Comparison of ENCODE assay signal across 8 cellular contexts in genomic region chr11:129766858-129767604, GRCh38. TPM values are rescaled to one million over a fixed set of nuclear protein-coding genes. Genes with fewer than 3 reads are reported as not detected.
DNase-seq lines count a peak whose midpoint lies in the region; ATAC-seq and TF ChIP-seq lines count a peak whose summit lies in the region.

No MANE protein-coding gene starts in this region.

- H3K36me3 ChIP-seq in BJ (ENCODE audit: control insufficient read depth, insufficient read depth, low read length) (no peaks in the 10 kb centered on the region), NT2/D1 (ENCODE audit: insufficient read depth, insufficient read length, low read length) (no peaks in the 10 kb centered on the region)
- no peaks in the 10 kb centered on the region for H3K36me3 ChIP-seq in effector memory CD4-positive, alpha-beta T cell (ENCODE audit: control insufficient read depth, insufficient read depth, low read length)

- H3K4me1 ChIP-seq in NT2/D1 (ENCODE audit: insufficient read depth, insufficient read length) = peaks cover 3% of the 10 kb centered on the region
- H3K4me1 ChIP-seq in effector memory CD4-positive, alpha-beta T cell (ENCODE audit: control insufficient read depth, insufficient read depth, low read length, poor library complexity, severe bottlenecking) = no peaks in the 10 kb centered on the region

- CTCF ChIA-PET in BJ (lab: Yijun Ruan, JAX) = interaction anchor here (1.3 kb wide), 1 partner anchor 23 kb away, joined by 4 read pairs; no protein-coding TSS in a partner anchor

- TF ChIP-seq CTCF in BJ (IDR thresholded peaks at IDR 0.05; ENCODE audit: insufficient read depth, low read depth, low read length) = peak; percentile 70
- peak; percentile 46; the same call in 1 of the 2 replicates for TF ChIP-seq CTCF in GM12874 (IDR thresholded peaks at IDR 0.05; ENCODE audit: insufficient read depth, low read depth, low read length)

- H3K9me3 ChIP-seq in NT2/D1 (ENCODE audit: insufficient read depth, low read length) = no peaks in the 10 kb centered on the region
- no peaks in the 10 kb centered on the region for H3K9me3 ChIP-seq in effector memory CD4-positive, alpha-beta T cell (ENCODE audit: control insufficient read depth, low read length)

- H3K4me3 ChIP-seq in BJ (ENCODE audit: low read depth, low read length) (no peak overlapping the region), NT2/D1 (ENCODE audit: insufficient read length, low read depth) (no peak overlapping the region)
- no peak overlapping the region for H3K4me3 ChIP-seq in effector memory CD4-positive, alpha-beta T cell (ENCODE audit: insufficient read depth, low read depth, low read length, poor library complexity, severe bottlenecking)

- DNase-seq in BJ (ENCODE audit: low read depth) (no peak), NT2/D1 (ENCODE audit: low read depth, low spot score) (peak; percentile 47), cerebellar cortex (ENCODE audit: low spot score) (peak; percentile 10), renal cortical epithelial cell (ENCODE audit: low read depth) (peak; percentile 25), hypothalamus (lab: John Stamatoyannopoulos, UW) (no peak)
- DNase-seq in effector memory CD4-positive, alpha-beta T cell = no peak

- POLR2A ChIA-PET in BJ (lab: Charles Lee) = no interaction called here

- H3K27ac ChIP-seq in effector memory CD4-positive, alpha-beta T cell (ENCODE audit: insufficient read depth, low read length, poor library complexity, severe bottlenecking) = no peak overlapping the region

- no peaks in the 10 kb centered on the region for H3K27me3 ChIP-seq in BJ (ENCODE audit: control insufficient read depth, insufficient read depth, low read length)
- H3K27me3 ChIP-seq in NT2/D1 (ENCODE audit: insufficient read depth, insufficient read length) = no peaks in the 10 kb centered on the region
- no peaks in the 10 kb centered on the region for H3K27me3 ChIP-seq in effector memory CD4-positive, alpha-beta T cell (replicated peaks; ENCODE audit: control insufficient read depth, insufficient read depth, low read length, poor library complexity, severe bottlenecking)

- no peak overlapping the region for H3K9ac ChIP-seq in NT2/D1 (ENCODE audit: insufficient read length, low read depth)

- no peak for ATAC-seq in HG03139 (IDR thresholded peaks at IDR 0.05; ENCODE audit: unreplicated experiment)

RNA-seq across cellular contexts. Expression of gene TMEM45B, which starts 48.6 kb away (rescaled TPM):
- not detected in 2 replicates for polyA plus RNA-seq in BJ (2011; rRNA removed)
- not detected in 2 replicates for polyA minus RNA-seq in BJ (2011; rRNA and poly(A)+ RNA removed)
- total RNA-seq in renal cortical epithelial cell = 0.50 and 5.0 TPM in 2 replicates

Comparison
In these comparisons a context has a peak if more than half of its experiments do, and no peak if none do; other contexts are left out.
1. DNase-seq: peak in NT2/D1 (single experiment), cerebellar cortex (single experiment) and renal cortical epithelial cell (single experiment); none in BJ (single experiment), effector memory CD4-positive, alpha-beta T cell (0 of 3) and hypothalamus (0 of 51).